ENCODE assay signal across 15 cellular contexts in genomic region chr17:50845260-50846147, GRCh38. TPM values are rescaled to one million over a fixed set of nuclear protein-coding genes. Genes with fewer than 3 reads are reported as not detected.
DNase-seq lines count a peak whose midpoint lies in the region; ATAC-seq and TF ChIP-seq lines count a peak whose summit lies in the region.
"Had no signal": no experiment of that assay in that cellular context is flagged by ENCODE, and none has a peak within 500 bp of the region (broad histone marks: within the 10 kb centered on the region; RNA-seq: fewer than 3 reads in every experiment).

No MANE protein-coding gene starts in this region.

- no peaks in the 10 kb centered on the region for H3K27me3 Mint-ChIP-seq in activated CD8-positive, alpha-beta memory T cell treated with anti-CD3 and anti-CD28 coated beads, Interleukin-2, amount 10 ng/mL, durations not matched to agents 7 days and 5 days
- H3K27me3 Mint-ChIP-seq in Calu3 (ENCODE audit: unreplicated experiment), result no peaks in the 10 kb centered on the region
- H3K27me3 Mint-ChIP-seq: activated naive CD4-positive, alpha-beta T cell treated with anti-CD3 and anti-CD28 coated beads, Interleukin-2, amount 50 U/mL, for 24 hours; effector memory CD8-positive, alpha-beta T cell had no signal

- no peak for TF ChIP-seq CTCF in vagina (IDR thresholded peaks at IDR 0.05)
- no peak for TF ChIP-seq CTCF in Calu3 (IDR thresholded peaks at IDR 0.05; ENCODE audit: unreplicated experiment)
- no peak for TF ChIP-seq CTCF in mucosa of descending colon (IDR thresholded peaks at IDR 0.05)

- ATAC-seq in activated CD8-positive, alpha-beta memory T cell treated with anti-CD3 and anti-CD28 coated beads, Interleukin-2, amount 10 ng/mL, durations not matched to agents 7 days and 5 days, result no peak
- ATAC-seq in left lobe of liver, result no peak
- no peak for ATAC-seq in mucosa of descending colon
- ATAC-seq: effector memory CD8-positive, alpha-beta T cell had no signal

- no TSS peak for BruUV-seq in Calu3 (replicated peaks; lab: Mats Ljungman, UMichigan)

- H3K9me3 ChIP-seq in vagina, result no peaks in the 10 kb centered on the region
- H3K9me3 ChIP-seq in mucosa of descending colon, result no peaks in the 10 kb centered on the region
- H3K9me3 ChIP-seq: ovary, thyroid gland had no signal

- DNase-seq in activated CD8-positive, alpha-beta memory T cell treated with anti-CD3 and anti-CD28 coated beads, Interleukin-2, amount 10 ng/mL, durations not matched to agents 7 days and 5 days, result peak; percentile 30
- no peak for DNase-seq in activated CD8-positive, alpha-beta memory T cell treated with anti-CD3 and anti-CD28 coated beads, Interleukin-2, amount 50 U/mL, for 4 hours
- peak; percentile 47 for DNase-seq in ecto neural progenitor cell (ENCODE audit: low spot score)
- peak; percentile 38 for DNase-seq in left lobe of liver (ENCODE audit: low spot score)
- DNase-seq in vagina (ENCODE audit: extremely low spot score in 2 of 2), result peak; percentile 74 to 96
- no peak for DNase-seq in medulla oblongata (ENCODE audit: extremely low spot score)
- DNase-seq in Calu3, result no peak
- DNase-seq in mucosa of descending colon, result no peak
- DNase-seq: 8988T; DND-41; effector memory CD8-positive, alpha-beta T cell; NCI-H526 treated with DMSO at 0.1 percent for 48 hours; thyroid gland had no signal

- H3K36me3 ChIP-seq in vagina, result no peaks in the 10 kb centered on the region
- no peaks in the 10 kb centered on the region for H3K36me3 ChIP-seq in mucosa of descending colon (ENCODE audit: low read depth)
- H3K36me3 ChIP-seq: ovary, thyroid gland had no signal

- CTCF ChIA-PET in activated CD8-positive, alpha-beta memory T cell treated with anti-CD3 and anti-CD28 coated beads, Interleukin-2, amount 10 ng/mL, durations not matched to agents 7 days and 5 days (lab: Charles Lee), result interaction anchor here (0.7 to 17.2 kb wide), 5 partner anchors 15 to 106 kb away, joined by 3 to 319 read pairs (median 4); no protein-coding TSS in a partner anchor
- CTCF ChIA-PET in Calu3 (lab: Charles Lee), result interaction anchor here (0.6 to 1.4 kb wide), 3 partner anchors 63 to 140 kb away, joined by 3 to 10 read pairs (median 4); no protein-coding TSS in a partner anchor

- H3K9me3 Mint-ChIP-seq in activated CD8-positive, alpha-beta memory T cell treated with anti-CD3 and anti-CD28 coated beads, Interleukin-2, amount 10 ng/mL, durations not matched to agents 7 days and 5 days (ENCODE audit: low read depth), result no peaks in the 10 kb centered on the region
- no peaks in the 10 kb centered on the region for H3K9me3 Mint-ChIP-seq in Calu3 (ENCODE audit: low read depth, unreplicated experiment)
- H3K9me3 Mint-ChIP-seq: activated naive CD4-positive, alpha-beta T cell treated with anti-CD3 and anti-CD28 coated beads, Interleukin-2, amount 50 U/mL, for 24 hours; effector memory CD8-positive, alpha-beta T cell had no signal

- H3K36me3 Mint-ChIP-seq in activated CD8-positive, alpha-beta memory T cell treated with anti-CD3 and anti-CD28 coated beads, Interleukin-2, amount 10 ng/mL, durations not matched to agents 7 days and 5 days, result no peaks in the 10 kb centered on the region
- H3K36me3 Mint-ChIP-seq in Calu3 (ENCODE audit: insufficient read depth, unreplicated experiment), result no peaks in the 10 kb centered on the region
- H3K36me3 Mint-ChIP-seq: activated naive CD4-positive, alpha-beta T cell treated with anti-CD3 and anti-CD28 coated beads, Interleukin-2, amount 50 U/mL, for 24 hours had no signal

- no peaks in the 10 kb centered on the region for H3K4me1 Mint-ChIP-seq in activated CD8-positive, alpha-beta memory T cell treated with anti-CD3 and anti-CD28 coated beads, Interleukin-2, amount 10 ng/mL, durations not matched to agents 7 days and 5 days
- peaks cover 8% of the 10 kb centered on the region for H3K4me1 Mint-ChIP-seq in Calu3 (ENCODE audit: low read depth, unreplicated experiment)
- H3K4me1 Mint-ChIP-seq: activated naive CD4-positive, alpha-beta T cell treated with anti-CD3 and anti-CD28 coated beads, Interleukin-2, amount 50 U/mL, for 24 hours had no signal

- H3K4me3 Mint-ChIP-seq in activated CD8-positive, alpha-beta memory T cell treated with anti-CD3 and anti-CD28 coated beads, Interleukin-2, amount 10 ng/mL, durations not matched to agents 7 days and 5 days, result no peak overlapping the region
- H3K4me3 Mint-ChIP-seq in Calu3 (ENCODE audit: low read depth, unreplicated experiment), result no peak overlapping the region
- H3K4me3 Mint-ChIP-seq: activated naive CD4-positive, alpha-beta T cell treated with anti-CD3 and anti-CD28 coated beads, Interleukin-2, amount 50 U/mL, for 24 hours; effector memory CD8-positive, alpha-beta T cell had no signal

- no peak overlapping the region for H3K27ac ChIP-seq in vagina
- H3K27ac ChIP-seq: ovary, thyroid gland had no signal

- H3K4me1 ChIP-seq in vagina, result no peaks in the 10 kb centered on the region
- peaks cover 5% of the 10 kb centered on the region for H3K4me1 ChIP-seq in mucosa of descending colon (ENCODE audit: low read depth)
- H3K4me1 ChIP-seq: thyroid gland had no signal

- H3K27me3 ChIP-seq in vagina, result no peaks in the 10 kb centered on the region
- H3K27me3 ChIP-seq: ovary, thyroid gland had no signal

- intact Hi-C loops in vagina (cut with DNase I), result loop anchor here (10.0 kb wide), 1 partner anchor 361 kb away; no protein-coding TSS in a partner anchor
- intact Hi-C loops in Calu3 (cut with micrococcal nuclease; ENCODE audit: unreplicated experiment), result loop anchor here (10.0 kb wide), 1 partner anchor 151 kb away; no protein-coding TSS in a partner anchor
- intact Hi-C loops in mucosa of descending colon (cut with DNase I, micrococcal nuclease), result loop anchor here in 1 of 2 donors (10.0 kb wide), 1 partner anchor 301 kb away; the partner anchor contains the start of gene SPATA20

- no peak for TF ChIP-seq POLR2A in vagina (IDR thresholded peaks at IDR 0.05)

- H3K4me3 ChIP-seq in vagina (no peak overlapping the region), mucosa of descending colon (no peak overlapping the region)
- H3K4me3 ChIP-seq: ovary, thyroid gland had no signal

- no peak overlapping the region for H3K27ac Mint-ChIP-seq in activated CD8-positive, alpha-beta memory T cell treated with anti-CD3 and anti-CD28 coated beads, Interleukin-2, amount 10 ng/mL, durations not matched to agents 7 days and 5 days
- H3K27ac Mint-ChIP-seq in Calu3 (ENCODE audit: unreplicated experiment), result no peak overlapping the region
- H3K27ac Mint-ChIP-seq: effector memory CD8-positive, alpha-beta T cell had no signal

RNA-seq across cellular contexts. Expression of gene WFIKKN2, which starts 10.1 kb away (rescaled TPM):
- total RNA-seq in activated CD8-positive, alpha-beta memory T cell treated with anti-CD3 and anti-CD28 coated beads, Interleukin-2, amount 10 ng/mL, durations not matched to agents 7 days and 5 days, result not detected
- 0.08 TPM for total RNA-seq in left lobe of liver
- total RNA-seq in vagina, result 0.49 TPM
- not detected in 2 replicates for total RNA-seq in Calu3 (2022)
- total RNA-seq in mucosa of descending colon, result under 1 TPM; 0.07 to 0.76 (median 0.17) TPM

RNA-seq across cellular contexts. Expression of gene TOB1, which starts 20.6 kb away (rescaled TPM):
- 10 to 100 TPM; 34.1 to 47.5 TPM for total RNA-seq in activated CD8-positive, alpha-beta memory T cell treated with anti-CD3 and anti-CD28 coated beads, Interleukin-2, amount 10 ng/mL, durations not matched to agents 7 days and 5 days
- total RNA-seq in left lobe of liver (209 TPM), vagina (74.4 TPM), Calu3 (2022) (177 and 241 TPM in 2 replicates), mucosa of descending colon (100 to 1,000 TPM; 120 to 156 (median 128) TPM)

Comparison
In these comparisons a context has a peak if more than half of its experiments do, and no peak if none do; other contexts are left out.
1. DNase-seq: peak in activated CD8-positive, alpha-beta memory T cell treated with anti-CD3 and anti-CD28 coated beads, Interleukin-2, amount 10 ng/mL, durations not matched to agents 7 days and 5 days (single experiment), ecto neural progenitor cell (single experiment), left lobe of liver (single experiment) and vagina (2 of 2); none in activated CD8-positive, alpha-beta memory T cell treated with anti-CD3 and anti-CD28 coated beads, Interleukin-2, amount 50 U/mL, for 4 hours (single experiment), medulla oblongata (single experiment), Calu3 (single experiment) and mucosa of descending colon (0 of 3).